ENCODE assay signal across 23 cellular contexts in the genomic region with DNA sequence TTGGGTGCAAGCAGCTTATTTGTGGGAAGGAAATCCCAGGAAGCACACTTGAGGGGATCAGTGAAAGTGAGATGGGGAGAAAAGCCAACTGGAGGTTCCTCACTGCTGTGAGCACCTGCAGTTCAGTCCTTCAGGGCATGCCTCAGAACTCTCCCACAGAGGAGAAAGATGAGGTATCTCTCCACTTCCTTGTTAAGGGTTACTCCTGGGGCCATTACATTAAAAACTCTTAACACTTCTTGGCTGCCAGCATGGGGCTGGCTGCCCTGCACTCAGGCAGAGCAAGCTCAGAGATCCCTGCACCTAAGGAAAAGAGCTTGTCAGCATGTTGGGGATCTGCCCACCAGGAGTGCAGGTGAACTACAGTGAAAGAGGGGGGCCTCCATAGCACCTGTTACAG. TPM values are rescaled to one million over a fixed set of nuclear protein-coding genes. Genes with fewer than 3 reads are reported as not detected.
DNase-seq lines count a peak whose midpoint lies in the region; ATAC-seq and TF ChIP-seq lines count a peak whose summit lies in the region.
"Had no signal": no experiment of that assay in that cellular context is flagged by ENCODE, and none has a peak within 500 bp of the region (broad histone marks: within the 10 kb centered on the region; RNA-seq: fewer than 3 reads in every experiment).

No MANE protein-coding gene starts in this region.

- peak overlapping the region; percentile 35 for H3K4me2 ChIP-seq in GM23248 (ENCODE audit: unreplicated experiment)

- peaks cover 66% of the 10 kb centered on the region for H3F3A ChIP-seq in GM23248 (ENCODE audit: insufficient read depth)

- DNase-seq in GM23248 (no peak), M059J (ENCODE audit: low read depth) (peak; percentile 23), left lung (no peak), sigmoid colon (no peak), mesenteric fat pad (ENCODE audit: low spot score) (no peak), NCI-H2107 treated with DMSO at 0.1 percent for 48 hours (lab: John Stamatoyannopoulos, UW; ENCODE audit: unreplicated experiment) (no peak), ovary (no peak)
- DNase-seq: activated CD8-positive, alpha-beta T cell treated with anti-CD3 and anti-CD28 coated beads, Interleukin-2, amount 10 ng/mL, durations not matched to agents 7 days and 5 days; CD8-positive, alpha-beta T cell; colonic mucosa; natural killer cell; NCI-H1417 treated with DMSO at 0.1 percent for 48 hours; NCI-H2171; NCI-H526; RPMI8226; stimulated activated CD4-positive, alpha-beta T cell treated with anti-CD3 and anti-CD28 coated beads, Interleukin-2, amount 100 ng/mL, for 24 hours; T-helper 9 cell had no signal

- peaks cover 100% of the 10 kb centered on the region for H3K79me2 ChIP-seq in GM23248 (ENCODE audit: insufficient read depth)

- no peak overlapping the region for H2AFZ ChIP-seq in GM23248

- H3K9ac ChIP-seq in GM23248 = no peak overlapping the region

- no peaks in the 10 kb centered on the region for H3K9me2 ChIP-seq in GM23248 (ENCODE audit: insufficient read depth)

- in situ Hi-C loops in GM23248 (cut with MboI) = no loop called here

- TF ChIP-seq EP300 in sigmoid colon (IDR thresholded peaks at IDR 0.05) (no peak), ovary (IDR thresholded peaks at IDR 0.05) (no peak)

- peaks cover 47% of the 10 kb centered on the region for H4K20me1 ChIP-seq in GM23248 (ENCODE audit: insufficient read depth)

- TF ChIP-seq CTCF in left lung (IDR thresholded peaks at IDR 0.05) (no peak), sigmoid colon (IDR thresholded peaks at IDR 0.05) (no peak), ovary (IDR thresholded peaks at IDR 0.05) (no peak)

- H3K27ac ChIP-seq in GM23248 (peak overlapping the region; percentile 33; the same call in 1 of the 2 replicates), left lung (no peak overlapping the region), sigmoid colon (peak overlapping the region; percentile 40 to 68 (median 59)), ovary (no peak overlapping the region)
- H3K27ac ChIP-seq: colonic mucosa, SK-N-MC had no signal

- H3K27me3 ChIP-seq in GM23248 (replicated peaks; ENCODE audit: insufficient read depth) = no peaks in the 10 kb centered on the region
- no peaks in the 10 kb centered on the region for H3K27me3 ChIP-seq in left lung
- H3K27me3 ChIP-seq in sigmoid colon = no peaks in the 10 kb centered on the region
- H3K27me3 ChIP-seq in ovary = no peaks in the 10 kb centered on the region
- H3K27me3 ChIP-seq: colonic mucosa, tibial nerve had no signal

- no peaks in the 10 kb centered on the region for H3K9me3 ChIP-seq in GM23248 (ENCODE audit: low read depth)
- H3K9me3 ChIP-seq in left lung = no peaks in the 10 kb centered on the region
- H3K9me3 ChIP-seq in sigmoid colon = no peaks in the 10 kb centered on the region
- H3K9me3 ChIP-seq in ovary = no peaks in the 10 kb centered on the region
- H3K9me3 ChIP-seq: colonic mucosa, tibial nerve had no signal

- peaks cover 95% of the 10 kb centered on the region for H3K4me1 ChIP-seq in GM23248 (ENCODE audit: insufficient read depth)
- H3K4me1 ChIP-seq in left lung = peaks cover 27 to 61% of the 10 kb centered on the region in 2 donors
- H3K4me1 ChIP-seq in sigmoid colon = peaks cover 0 to 99% (median 97%) of the 10 kb centered on the region in 4 donors
- peaks cover 20% of the 10 kb centered on the region for H3K4me1 ChIP-seq in ovary (ENCODE audit: insufficient read depth)
- H3K4me1 ChIP-seq: colonic mucosa had no signal

- H3K4me3 ChIP-seq in GM23248 (no peak overlapping the region), left lung (no peak overlapping the region), sigmoid colon (no peak overlapping the region), ovary (no peak overlapping the region)
- H3K4me3 ChIP-seq: colonic mucosa, SK-N-MC, skin epidermis, tibial nerve had no signal

- no peak for TF ChIP-seq POLR2A in sigmoid colon (IDR thresholded peaks at IDR 0.05)
- no peak for TF ChIP-seq POLR2A in ovary (IDR thresholded peaks at IDR 0.05)

- ATAC-seq in left lung (peak; percentile 4), HG02938 (IDR thresholded peaks at IDR 0.05; ENCODE audit: unreplicated experiment) (no peak)
- ATAC-seq: activated CD4-positive, CD25-positive, alpha-beta regulatory T cell treated with anti-CD3 and anti-CD28 coated beads, Interleukin-2, amount 50 U/mL, for 24 hours; activated CD8-positive, alpha-beta T cell treated with anti-CD3 and anti-CD28 coated beads, Interleukin-2, amount 10 ng/mL, durations not matched to agents 7 days and 5 days; CD8-positive, alpha-beta T cell; natural killer cell; stimulated activated memory B cell treated with anti-CD40 and anti-IgM and Interleukin-4, amounts not matched to agents 10 μg/mL and 1 μg/mL and 100 μg/mL, for 72 hours had no signal

- peaks cover 7% of the 10 kb centered on the region; the same call in 1 of the 2 replicates for H3K36me3 ChIP-seq in GM23248 (ENCODE audit: low read depth)
- H3K36me3 ChIP-seq in left lung = no peaks in the 10 kb centered on the region
- H3K36me3 ChIP-seq in sigmoid colon = peaks cover 0 to 19% (median 0%) of the 10 kb centered on the region in 4 donors
- no peaks in the 10 kb centered on the region for H3K36me3 ChIP-seq in ovary
- H3K36me3 ChIP-seq: colonic mucosa, tibial nerve had no signal

- intact Hi-C loops in left lung (cut with DNase I) (no loop called here), sigmoid colon (cut with DNase I) (no loop called here), ovary (cut with DNase I) (no loop called here)

RNA-seq across cellular contexts. Expression of a gene that starts 28.8 kb away (rescaled TPM):
- 217 and 256 TPM in 2 replicates for total RNA-seq in GM23248 (2014; rRNA removed; shearing (Covaris generic))
- 124 and 126 TPM in 2 replicates for polyA plus RNA-seq in GM23248 (2016; fragmentation: Nextera tagmentation; extraction: Ambion mirVana)
- 64.2 and 80.1 TPM in 2 replicates for total RNA-seq in M059J (2014; rRNA removed; shearing (Covaris generic))
- 10 to 100 TPM; 93.4 to 98.8 TPM for total RNA-seq in left lung
- 100 to 1,000 TPM; 278 to 317 (median 297) TPM for total RNA-seq in sigmoid colon
- polyA plus RNA-seq in sigmoid colon = 10 to 100 TPM in 2 of 3 donors, 1 to 10 TPM in 1; 3.0 to 21.9 (median 13.8) TPM
- 206 TPM for total RNA-seq in mesenteric fat pad
- 100 to 1,000 TPM in 3 of 7 donors, 10 to 100 TPM in 4; 85.0 to 138 (median 98.4) TPM for total RNA-seq in ovary
- polyA plus RNA-seq in ovary = 100 to 1,000 TPM in 1 of 2 donors, 10 to 100 TPM in 1; 64.3 to 118 TPM
- total RNA-seq: activated CD8-positive, alpha-beta T cell treated with anti-CD3 and anti-CD28 coated beads, Interleukin-2, amount 10 ng/mL, durations not matched to agents 7 days and 5 days; CD8-positive, alpha-beta T cell had no signal

Comparison
In these comparisons a context has a peak if more than half of its experiments do, and no peak if none do; other contexts are left out.
1. H3K27ac ChIP-seq: peak in GM23248 (single experiment) and sigmoid colon (4 of 4); none in left lung (0 of 2) and ovary (0 of 2).